Comparison of ENCODE assay signal across 16 cellular contexts in the genomic region with DNA sequence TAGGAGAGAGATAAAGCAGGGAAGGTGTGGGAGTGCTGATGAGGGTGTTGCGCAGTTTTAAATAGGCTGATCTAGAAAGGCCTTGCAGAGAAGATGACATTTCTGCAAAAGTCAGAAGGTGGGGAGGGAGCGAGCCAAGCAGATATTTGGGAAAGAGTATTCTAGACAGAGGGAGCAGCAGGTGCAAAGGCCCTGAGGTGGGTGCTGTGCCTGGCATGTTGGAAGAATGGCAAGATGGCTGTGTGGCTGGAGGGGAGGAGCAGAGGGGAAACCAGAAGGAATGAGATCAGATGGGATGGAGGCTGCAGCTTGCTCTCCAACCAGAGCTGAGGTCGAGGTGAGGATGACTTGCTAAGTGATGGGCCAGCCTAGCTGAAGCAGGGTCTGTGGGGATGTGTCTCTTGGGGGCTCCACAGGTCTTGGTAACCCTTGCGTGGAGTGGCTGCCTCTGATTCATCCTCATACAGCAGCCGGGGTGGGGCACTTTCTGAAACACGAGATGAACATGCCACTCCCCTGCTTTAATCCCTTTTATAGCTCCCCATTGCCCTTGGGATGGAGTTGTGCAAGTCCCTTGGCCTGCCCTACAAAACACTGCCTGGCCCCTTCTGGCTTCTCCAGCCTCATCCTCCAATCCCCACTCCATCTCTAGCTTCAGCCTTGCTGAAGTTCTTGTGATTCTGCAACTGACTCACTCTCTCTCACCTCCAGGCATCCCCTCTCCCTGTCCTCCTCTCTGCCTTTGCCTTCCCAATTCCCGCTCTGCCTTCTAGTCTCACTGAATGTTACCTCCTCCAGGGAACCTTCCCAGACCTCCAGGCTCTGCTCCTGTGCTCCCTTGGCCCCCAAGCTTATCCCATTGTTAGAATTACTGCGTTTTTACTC.
A peak's percentile ranks its signal among the peaks of the same experiment; 100 is the strongest.
DNase-seq lines count a peak whose midpoint lies in the region; ATAC-seq and TF ChIP-seq lines count a peak whose summit lies in the region.
"Had no signal": no experiment of that assay in that cellular context is flagged by ENCODE, and none has a peak within 500 bp of the region (broad histone marks: within the 10 kb centered on the region; RNA-seq: fewer than 3 reads in every experiment).

No MANE protein-coding gene starts in this region.

- no peak overlapping the region for H3K4me3 Mint-ChIP-seq in brain
- no peak overlapping the region for H3K4me3 Mint-ChIP-seq in neural progenitor cell
- H3K4me3 Mint-ChIP-seq: activated naive CD8-positive, alpha-beta T cell treated with anti-CD3 and anti-CD28 coated beads, Interleukin-2, amount 50 U/mL, for 24 hours; naive thymus-derived CD8-positive, alpha-beta T cell had no signal

- no peaks in the 10 kb centered on the region for H3K79me2 ChIP-seq in neural progenitor cell (ENCODE audit: low read depth)
- no peaks in the 10 kb centered on the region for H3K79me2 ChIP-seq in PC-3 (ENCODE audit: low read length)

- no peaks in the 10 kb centered on the region for H3K4me1 ChIP-seq in A673 (ENCODE audit: insufficient read depth, low read length, poor library complexity, severe bottlenecking)
- H3K4me1 ChIP-seq in neural progenitor cell, result peaks cover 39% of the 10 kb centered on the region
- H3K4me1 ChIP-seq in PC-3 (ENCODE audit: insufficient read depth, low read length), result peaks cover 6% of the 10 kb centered on the region; the same call in 1 of the 2 replicates

- H3K27ac Mint-ChIP-seq in brain (peak overlapping the region in 4 of 5 experiments; percentile 44 to 95 (median 78)), neural progenitor cell (peak overlapping the region; percentile 16)
- H3K27ac Mint-ChIP-seq: activated naive CD8-positive, alpha-beta T cell treated with anti-CD3 and anti-CD28 coated beads, Interleukin-2, amount 50 U/mL, for 24 hours; naive thymus-derived CD8-positive, alpha-beta T cell had no signal

- H3K4me2 ChIP-seq in neural progenitor cell (no peak overlapping the region), PC-3 (ENCODE audit: low read length) (no peak overlapping the region)

- TF ChIP-seq CTCF in A673 (conservative IDR thresholded peaks at IDR 0.05; ENCODE audit: low read depth, low read length) (no peak), NB4 (IDR thresholded peaks at IDR 0.05; ENCODE audit: low read depth, low read length) (no peak), brain (conservative IDR thresholded peaks at IDR 0.05) (no peak), neural progenitor cell (IDR thresholded peaks at IDR 0.05) (no peak), PC-3 (conservative IDR thresholded peaks at IDR 0.05; ENCODE audit: low read depth, low read length) (no peak)

- H3K27me3 ChIP-seq in A673 (replicated peaks; ENCODE audit: insufficient read depth, low read depth, low read length, poor library complexity) (peaks cover 16% of the 10 kb centered on the region), neural progenitor cell (no peaks in the 10 kb centered on the region), PC-3 (ENCODE audit: low read length) (peaks cover 15% of the 10 kb centered on the region)

- H3K4me1 Mint-ChIP-seq in brain (peaks cover 38% of the 10 kb centered on the region), neural progenitor cell (peaks cover 47% of the 10 kb centered on the region)
- H3K4me1 Mint-ChIP-seq: activated naive CD8-positive, alpha-beta T cell treated with anti-CD3 and anti-CD28 coated beads, Interleukin-2, amount 50 U/mL, for 24 hours; naive thymus-derived CD8-positive, alpha-beta T cell had no signal

- peaks cover 33% of the 10 kb centered on the region for H3F3A ChIP-seq in neural progenitor cell (ENCODE audit: low read depth)
- no peaks in the 10 kb centered on the region for H3F3A ChIP-seq in PC-3 (ENCODE audit: low read length, unreplicated experiment)

- no peak overlapping the region for H2AFZ ChIP-seq in neural progenitor cell (replicated peaks)
- no peak overlapping the region for H2AFZ ChIP-seq in PC-3 (ENCODE audit: low read length)

- H3K9ac ChIP-seq in neural progenitor cell (no peak overlapping the region), PC-3 (ENCODE audit: low read length) (no peak overlapping the region)

- H3K27me3 Mint-ChIP-seq in brain (peaks cover 4% of the 10 kb centered on the region), neural progenitor cell (ENCODE audit: insufficient read depth, low read depth) (peaks cover 9% of the 10 kb centered on the region)

- TF ChIP-seq POLR2A in NB4 (IDR thresholded peaks at IDR 0.05; ENCODE audit: extremely low read depth, insufficient read length), result no peak

- no peaks in the 10 kb centered on the region for H3K9me3 ChIP-seq in A673 (ENCODE audit: low read depth, low read length, poor library complexity, severe bottlenecking)
- H3K9me3 ChIP-seq in neural progenitor cell (ENCODE audit: low read depth), result no peaks in the 10 kb centered on the region
- no peaks in the 10 kb centered on the region for H3K9me3 ChIP-seq in PC-3 (ENCODE audit: low read length)
- H3K9me3 ChIP-seq: Caco-2 had no signal

- DNase-seq in A673 (ENCODE audit: low spot score) (peak; percentile 46), NB4 (ENCODE audit: low read depth) (peak; percentile 59), neural progenitor cell (ENCODE audit: low spot score) (no peak), NCI-H1048 (lab: John Stamatoyannopoulos, UW) (no peak), glomerular visceral epithelial cell (ENCODE audit: extremely low spot score) (no peak), PC-3 (no peak), MV-4-11 (lab: John Stamatoyannopoulos, UW) (no peak)
- DNase-seq: activated CD4-positive, alpha-beta T cell treated with anti-CD3 and anti-CD28 coated beads, Interleukin-2, amount 50 U/mL, for 1 hour; activated naive CD8-positive, alpha-beta T cell treated with anti-CD3 and anti-CD28 coated beads, Interleukin-2, amount 50 U/mL, for 24 hours; activated T-cell treated with anti-CD3 and anti-CD28 coated beads, Interleukin-2, amount 50 U/mL, for 48 hours; Caco-2; naive thymus-derived CD8-positive, alpha-beta T cell; NCI-H2029; NK-92 treated with Interleukin-12 subunit alpha and Interleukin-12 subunit beta, amount 100 ng/mL, for 24 hours had no signal

- ATAC-seq in PC-3, result no peak
- ATAC-seq: activated naive CD8-positive, alpha-beta T cell treated with anti-CD3 and anti-CD28 coated beads, Interleukin-2, amount 50 U/mL, for 24 hours; naive thymus-derived CD8-positive, alpha-beta T cell had no signal

- BruUV-seq in A673 (replicated peaks; lab: Mats Ljungman, UMichigan), result no TSS peak
- no TSS peak for BruUV-seq in PC-3 (replicated peaks; lab: Mats Ljungman, UMichigan)

- intact Hi-C loops in A673 (cut with micrococcal nuclease; ENCODE audit: unreplicated experiment) (no loop called here), PC-3 (cut with micrococcal nuclease) (no loop called here)

- H3K9me2 ChIP-seq in PC-3 (replicated peaks; ENCODE audit: low read length), result no peaks in the 10 kb centered on the region

- H3K9me3 Mint-ChIP-seq in brain (peaks cover 0 to 3% (median 0%) of the 10 kb centered on the region in 5 experiments), neural progenitor cell (no peaks in the 10 kb centered on the region)
- H3K9me3 Mint-ChIP-seq: activated naive CD8-positive, alpha-beta T cell treated with anti-CD3 and anti-CD28 coated beads, Interleukin-2, amount 50 U/mL, for 24 hours; naive thymus-derived CD8-positive, alpha-beta T cell had no signal

- H3K36me3 Mint-ChIP-seq in brain (no peaks in the 10 kb centered on the region), neural progenitor cell (no peaks in the 10 kb centered on the region)
- H3K36me3 Mint-ChIP-seq: naive thymus-derived CD8-positive, alpha-beta T cell had no signal

- CTCF ChIA-PET in A673 (lab: Charles Lee) (interaction anchor here (0.5 kb wide), 1 partner anchor 39 kb away, joined by 3 read pairs; no protein-coding TSS in a partner anchor), PC-3 (lab: Charles Lee) (no interaction called here)

- H3K27ac ChIP-seq in A673 (ENCODE audit: low read depth, low read length, poor library complexity, severe bottlenecking) (no peak overlapping the region), neural progenitor cell (no peak overlapping the region), PC-3 (ENCODE audit: low read length) (no peak overlapping the region)
- H3K27ac ChIP-seq: epithelial cell of prostate had no signal

- no peaks in the 10 kb centered on the region for H4K20me1 ChIP-seq in neural progenitor cell (ENCODE audit: low read depth)
- H4K20me1 ChIP-seq in PC-3 (ENCODE audit: low read length), result no peaks in the 10 kb centered on the region

- POLR2A ChIA-PET in A673 (lab: Charles Lee; ENCODE audit: low non-redundant PET), result interaction anchor here (0.6 kb wide), 1 partner anchor 230 kb away, joined by 4 read pairs; no protein-coding TSS in a partner anchor
- POLR2A ChIA-PET in PC-3 (lab: Charles Lee; ENCODE audit: unreplicated experiment), result no interaction called here

- no peaks in the 10 kb centered on the region for H3K36me3 ChIP-seq in A673 (ENCODE audit: insufficient read depth, low read length, poor library complexity, severe bottlenecking)
- no peaks in the 10 kb centered on the region for H3K36me3 ChIP-seq in neural progenitor cell
- H3K36me3 ChIP-seq in PC-3 (ENCODE audit: low read depth, low read length), result no peaks in the 10 kb centered on the region

- H3K4me3 ChIP-seq in A673 (ENCODE audit: low read depth, low read length, poor library complexity, severe bottlenecking), result no peak overlapping the region
- H3K4me3 ChIP-seq in NB4 (ENCODE audit: low read depth, low read length), result no peak overlapping the region
- H3K4me3 ChIP-seq in neural progenitor cell, result no peak overlapping the region
- no peak overlapping the region for H3K4me3 ChIP-seq in PC-3 (ENCODE audit: low read length)

Comparison
In these comparisons a context has a peak if more than half of its experiments do, and no peak if none do; other contexts are left out.
1. DNase-seq: peak in A673 (single experiment) and NB4 (single experiment); none in neural progenitor cell (single experiment), NCI-H1048 (single experiment), glomerular visceral epithelial cell (single experiment), PC-3 (single experiment) and MV-4-11 (single experiment).